In genomic region chr1:153782648-153783047, GRCh38 we compare ENCODE assay signal across 8 cellular contexts. TPM values are rescaled to one million over a fixed set of nuclear protein-coding genes. Genes with fewer than 3 reads are reported as not detected.
A peak's percentile ranks its signal among the peaks of the same experiment; 100 is the strongest.
DNase-seq lines count a peak whose midpoint lies in the region; ATAC-seq and TF ChIP-seq lines count a peak whose summit lies in the region.
"Not testable (repeated sequence)": the region's sequence is repeated elsewhere in the genome, so short reads cannot be mapped to it uniquely, and the experiment has no call there.

No MANE protein-coding gene starts in this region.

- not testable (repeated sequence) for TF ChIP-seq CTCF in GM06990 (IDR thresholded peaks at IDR 0.05; ENCODE audit: insufficient read depth, low read length, poor library complexity, severe bottlenecking); OCI-LY7 (conservative IDR thresholded peaks at IDR 0.05; ENCODE audit: low read length); glutamatergic neuron (IDR thresholded peaks at IDR 0.05; ENCODE audit: partially characterized antibody, unreplicated experiment); vagina (IDR thresholded peaks at IDR 0.05)

- H3K9ac ChIP-seq in mucosa of rectum (ENCODE audit: low read depth in 1 of 2, low read length in 2 of 2): peak overlapping the region; percentile 92 to 95

- peak overlapping the region; percentile 81; the same call in 1 of the 2 replicates for H2AFZ ChIP-seq in OCI-LY7 (ENCODE audit: low read length)

- H3K9me3 Mint-ChIP-seq in activated T-cell treated with anti-CD3 and anti-CD28 coated beads, Interleukin-2, amount 50 U/mL, for 4 hours; central memory CD8-positive, alpha-beta T cell; glutamatergic neuron (ENCODE audit: unreplicated experiment): not testable (repeated sequence)

- POLR2A ChIA-PET in OCI-LY7 (lab: Charles Lee): not testable (repeated sequence)

- peak overlapping the region; percentile 87 for H3K4me3 Mint-ChIP-seq in activated T-cell treated with anti-CD3 and anti-CD28 coated beads, Interleukin-2, amount 50 U/mL, for 4 hours
- H3K4me3 Mint-ChIP-seq in central memory CD8-positive, alpha-beta T cell: peak overlapping the region; percentile 84
- peak overlapping the region; percentile 93 for H3K4me3 Mint-ChIP-seq in glutamatergic neuron (ENCODE audit: unreplicated experiment)

- DNase-seq in GM06990 (ENCODE audit: extremely low read depth, insufficient read length); OCI-LY7 (ENCODE audit: low spot score); activated T-cell treated with anti-CD3 and anti-CD28 coated beads, Interleukin-2, amount 50 U/mL, for 4 hours; central memory CD8-positive, alpha-beta T cell (ENCODE audit: low spot score in 2 of 2); glutamatergic neuron; skeletal muscle cell (ENCODE audit: low read depth); vagina (ENCODE audit: extremely low spot score in 2 of 2): not testable (repeated sequence)

- not testable (repeated sequence) for H3K36me3 Mint-ChIP-seq in activated T-cell treated with anti-CD3 and anti-CD28 coated beads, Interleukin-2, amount 50 U/mL, for 4 hours (ENCODE audit: insufficient read depth); glutamatergic neuron (ENCODE audit: unreplicated experiment)
- peaks cover 12% of the 10 kb centered on the region for H3K36me3 Mint-ChIP-seq in central memory CD8-positive, alpha-beta T cell (ENCODE audit: insufficient read depth)

- intact Hi-C loops in OCI-LY7 (cut with micrococcal nuclease; ENCODE audit: unreplicated experiment); vagina (cut with DNase I): not testable (repeated sequence)

- not testable (repeated sequence) for H3K27me3 Mint-ChIP-seq in activated T-cell treated with anti-CD3 and anti-CD28 coated beads, Interleukin-2, amount 50 U/mL, for 4 hours (ENCODE audit: low read depth); central memory CD8-positive, alpha-beta T cell; glutamatergic neuron (ENCODE audit: unreplicated experiment)

- H3K4me1 ChIP-seq in OCI-LY7 (ENCODE audit: insufficient read depth, low read length, poor library complexity, severe bottlenecking): peaks cover 17% of the 10 kb centered on the region
- H3K4me1 ChIP-seq in mucosa of rectum (ENCODE audit: control insufficient read depth in 2 of 2, insufficient read depth in 2 of 2, low read length in 2 of 2): not testable (repeated sequence)
- peaks cover 30% of the 10 kb centered on the region for H3K4me1 ChIP-seq in vagina

- H3K4me2 ChIP-seq in OCI-LY7 (ENCODE audit: low read length): peak overlapping the region; percentile 67

- not testable (repeated sequence) for H3K79me2 ChIP-seq in OCI-LY7 (ENCODE audit: insufficient read depth, low read depth, low read length)

- H3K36me3 ChIP-seq in GM06990 (ENCODE audit: control insufficient read depth, insufficient read depth, low read length); OCI-LY7 (ENCODE audit: insufficient read depth, low read length); mucosa of rectum (ENCODE audit: control insufficient read depth in 2 of 2, insufficient read depth in 2 of 2, low read length in 2 of 2); vagina: not testable (repeated sequence)

- not testable (repeated sequence) for ATAC-seq in activated T-cell treated with anti-CD3 and anti-CD28 coated beads, Interleukin-2, amount 50 U/mL, for 4 hours; central memory CD8-positive, alpha-beta T cell (replicated peaks; ENCODE audit: extremely low read depth, poor library complexity, severe bottlenecking)

- not testable (repeated sequence) for H3K9me2 ChIP-seq in OCI-LY7 (ENCODE audit: insufficient read depth, low read length)

- CTCF ChIA-PET in OCI-LY7 (lab: Charles Lee; ENCODE audit: unreplicated experiment): not testable (repeated sequence)

- H3K27me3 ChIP-seq in GM06990 (replicated peaks; ENCODE audit: control insufficient read depth, insufficient read depth, low read length); mucosa of rectum (ENCODE audit: control insufficient read depth in 2 of 2, insufficient read depth in 2 of 2, low read length in 2 of 2); vagina: not testable (repeated sequence)

- BruUV-seq in OCI-LY7 (replicated peaks; lab: Mats Ljungman, UMichigan): not testable (repeated sequence)

- not testable (repeated sequence) for H3K9me3 ChIP-seq in OCI-LY7 (ENCODE audit: low read length); mucosa of rectum (ENCODE audit: control insufficient read depth in 2 of 2, low read length in 2 of 2); vagina

- H4K20me1 ChIP-seq in OCI-LY7 (ENCODE audit: insufficient read depth, low read length): not testable (repeated sequence)

- H3K27ac Mint-ChIP-seq in central memory CD8-positive, alpha-beta T cell (ENCODE audit: low read depth): peak overlapping the region; percentile 25
- peak overlapping the region; percentile 22 for H3K27ac Mint-ChIP-seq in glutamatergic neuron (ENCODE audit: unreplicated experiment)

- H3K27ac ChIP-seq in OCI-LY7 (ENCODE audit: low read depth, low read length, poor library complexity, severe bottlenecking) (peak overlapping the region; percentile 62), mucosa of rectum (ENCODE audit: low read depth in 2 of 2, low read length in 2 of 2) (peak overlapping the region; percentile 98), vagina (peak overlapping the region; percentile 95)

- not testable (repeated sequence) for H3K4me1 Mint-ChIP-seq in activated T-cell treated with anti-CD3 and anti-CD28 coated beads, Interleukin-2, amount 50 U/mL, for 4 hours (ENCODE audit: low read depth); central memory CD8-positive, alpha-beta T cell; glutamatergic neuron (ENCODE audit: low read depth, unreplicated experiment)

- not testable (repeated sequence) for TF ChIP-seq POLR2A in vagina (IDR thresholded peaks at IDR 0.05)

- H3K4me3 ChIP-seq in GM06990 (replicated peaks; ENCODE audit: low read depth, low read length) (peak overlapping the region; percentile 74; the same call in 1 of the 2 replicates), OCI-LY7 (ENCODE audit: low read depth, low read length, poor library complexity, severe bottlenecking) (peak overlapping the region; percentile 70), mucosa of rectum (ENCODE audit: low read length in 2 of 2) (peak overlapping the region in 1 of 2 donors; percentile 80), skeletal muscle cell (ENCODE audit: low read depth, low read length) (peak overlapping the region; percentile 70), vagina (peak overlapping the region; percentile 61 to 62)

RNA-seq across cellular contexts. Expression of gene SLC27A3, which starts 7.4 kb away (rescaled TPM):
- total RNA-seq in OCI-LY7 (2014; rRNA removed; shearing (Covaris generic)): 3.3 and 4.5 TPM in 2 replicates
- total RNA-seq in OCI-LY7 (2022) (7.7 and 10.2 TPM in 2 replicates), glutamatergic neuron (ENCODE audit: unreplicated experiment) (10.8 TPM), vagina (31.4 TPM)
- 1 to 10 TPM; 3.8 to 6.0 (median 6.0) TPM for total RNA-seq in activated T-cell treated with anti-CD3 and anti-CD28 coated beads, Interleukin-2, amount 50 U/mL, for 4 hours

RNA-seq across cellular contexts. Expression of gene INTS3, which starts 54.8 kb away (rescaled TPM):
- total RNA-seq in OCI-LY7 (2014; rRNA removed; shearing (Covaris generic)): 31.6 and 33.5 TPM in 2 replicates
- total RNA-seq in OCI-LY7 (2022): 65.8 and 67.3 TPM in 2 replicates
- 10 to 100 TPM; 46.9 to 49.4 (median 48.5) TPM for total RNA-seq in activated T-cell treated with anti-CD3 and anti-CD28 coated beads, Interleukin-2, amount 50 U/mL, for 4 hours
- total RNA-seq in glutamatergic neuron (ENCODE audit: unreplicated experiment): 56.7 TPM
- total RNA-seq in vagina: 45.9 TPM
